In the genomic region with DNA sequence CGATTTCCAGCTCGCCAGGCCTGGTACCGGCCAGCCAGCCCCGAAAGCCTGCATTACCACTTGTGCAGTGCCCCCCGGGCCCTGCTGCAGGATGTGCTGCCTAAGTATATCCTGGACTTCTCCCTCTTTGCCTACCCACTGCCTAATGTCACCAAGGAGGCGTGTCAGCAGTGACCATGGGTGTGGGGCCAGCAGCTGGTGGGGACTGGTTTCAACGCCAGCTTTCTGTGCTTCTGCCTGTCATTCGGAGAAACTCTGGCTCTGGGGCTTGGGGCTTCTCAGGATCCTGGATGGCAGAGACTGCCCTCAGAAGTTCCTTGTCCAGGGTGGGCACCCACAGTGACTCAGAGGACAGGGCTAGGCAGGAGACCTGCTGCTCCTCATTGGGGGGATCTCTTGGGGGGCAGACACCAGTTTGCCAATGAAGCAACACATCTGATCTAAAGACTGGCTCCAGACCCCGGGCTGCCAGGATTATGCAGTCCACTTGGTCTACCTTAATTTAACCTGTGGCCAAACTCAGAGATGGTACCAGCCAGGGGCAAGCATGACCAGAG, we compare ENCODE assay signal across 9 cellular contexts. TPM values are rescaled to one million over a fixed set of nuclear protein-coding genes. Genes with fewer than 3 reads are reported as not detected.
DNase-seq lines count a peak whose midpoint lies in the region; ATAC-seq and TF ChIP-seq lines count a peak whose summit lies in the region.
"Had no signal": no experiment of that assay in that cellular context is flagged by ENCODE, and none has a peak within 500 bp of the region (broad histone marks: within the 10 kb centered on the region; RNA-seq: fewer than 3 reads in every experiment).

No MANE protein-coding gene starts in this region.

- no peak overlapping the region for H3K27ac Mint-ChIP-seq in Calu3 (ENCODE audit: unreplicated experiment)
- peak overlapping the region in 1 of 2 donors; percentile 57 for H3K27ac Mint-ChIP-seq in effector memory CD8-positive, alpha-beta T cell

- ATAC-seq in effector memory CD8-positive, alpha-beta T cell (replicated peaks) = no peak
- no peak for ATAC-seq in activated CD4-positive, CD25-positive, alpha-beta regulatory T cell treated with anti-CD3 and anti-CD28 coated beads, Interleukin-2, amount 50 U/mL, for 24 hours
- ATAC-seq in GM19397 (IDR thresholded peaks at IDR 0.05; ENCODE audit: unreplicated experiment) = no peak

- TF ChIP-seq POLR2A in ovary (IDR thresholded peaks at IDR 0.05) = no peak

- no peaks in the 10 kb centered on the region for H3K79me2 ChIP-seq in OCI-LY1 (ENCODE audit: insufficient read depth, low read length)

- 82 to 88% (median 85%) methylated on average over 9 of the region's 9 CpGs for WGBS in ovary, 3 donors

- H2AFZ ChIP-seq in OCI-LY1 (ENCODE audit: low read length) = no peak overlapping the region

- H3K27me3 ChIP-seq in OCI-LY1 (ENCODE audit: insufficient read depth, low read length) (no peaks in the 10 kb centered on the region; the same call in 1 of the 2 replicates), ovary (no peaks in the 10 kb centered on the region)

- H3K9me2 ChIP-seq in OCI-LY1 (ENCODE audit: low read depth, low read length) = no peaks in the 10 kb centered on the region

- TF ChIP-seq CTCF in Calu3 (IDR thresholded peaks at IDR 0.05; ENCODE audit: unreplicated experiment) (no peak), OCI-LY1 (IDR thresholded peaks at IDR 0.05; ENCODE audit: low read length) (no peak), ovary (IDR thresholded peaks at IDR 0.05) (no peak)

- H3K9me3 ChIP-seq in OCI-LY1 (ENCODE audit: low read length) = no peaks in the 10 kb centered on the region
- H3K9me3 ChIP-seq in ovary = no peaks in the 10 kb centered on the region

- no peaks in the 10 kb centered on the region for H3K9me3 Mint-ChIP-seq in Calu3 (ENCODE audit: low read depth, unreplicated experiment)
- no peaks in the 10 kb centered on the region for H3K9me3 Mint-ChIP-seq in effector memory CD8-positive, alpha-beta T cell

- no peaks in the 10 kb centered on the region for H3K36me3 ChIP-seq in OCI-LY1 (ENCODE audit: insufficient read depth, low read length)
- no peaks in the 10 kb centered on the region for H3K36me3 ChIP-seq in ovary

- peak overlapping the region; percentile 82 for H3K4me3 ChIP-seq in OCI-LY1 (ENCODE audit: low read depth, low read length, poor library complexity, severe bottlenecking)
- H3K4me3 ChIP-seq in ovary = peak overlapping the region; percentile 69

- peaks cover 8% of the 10 kb centered on the region; the same call in 1 of the 2 replicates for H3F3A ChIP-seq in OCI-LY1 (ENCODE audit: insufficient read depth, low read length)

- no peak overlapping the region for H3K27ac ChIP-seq in OCI-LY1 (ENCODE audit: low read depth, low read length, poor library complexity, severe bottlenecking)
- H3K27ac ChIP-seq in ovary = no peak overlapping the region
- H3K27ac ChIP-seq: SK-N-MC had no signal

- intact Hi-C loops in Calu3 (cut with micrococcal nuclease; ENCODE audit: unreplicated experiment) (no loop called here), ovary (cut with DNase I) (no loop called here)

- peaks cover 16% of the 10 kb centered on the region for H3K27me3 Mint-ChIP-seq in Calu3 (ENCODE audit: unreplicated experiment)
- H3K27me3 Mint-ChIP-seq in effector memory CD8-positive, alpha-beta T cell = no peaks in the 10 kb centered on the region

- BruUV-seq in Calu3 (replicated peaks; lab: Mats Ljungman, UMichigan) = no TSS peak

- peak overlapping the region; percentile 67 for H3K4me3 Mint-ChIP-seq in Calu3 (ENCODE audit: low read depth, unreplicated experiment)
- H3K4me3 Mint-ChIP-seq in effector memory CD8-positive, alpha-beta T cell = peak overlapping the region; percentile 84 to 88

- DNase-seq in Calu3 (no peak), ovary (no peak), cortex of kidney (lab: John Stamatoyannopoulos, UW) (no peak), NOMO-1 (lab: John Stamatoyannopoulos, UW; ENCODE audit: unreplicated experiment in 2 of 2) (no peak)
- DNase-seq in effector memory CD8-positive, alpha-beta T cell = no peak

- peaks cover 1% of the 10 kb centered on the region for H3K4me1 Mint-ChIP-seq in Calu3 (ENCODE audit: low read depth, unreplicated experiment)
- H3K4me1 Mint-ChIP-seq in effector memory CD8-positive, alpha-beta T cell (ENCODE audit: low read depth in 2 of 2) = peaks cover 12 to 17% of the 10 kb centered on the region in 2 donors

- H3K36me3 Mint-ChIP-seq in Calu3 (ENCODE audit: insufficient read depth, unreplicated experiment) = no peaks in the 10 kb centered on the region
- H3K36me3 Mint-ChIP-seq in effector memory CD8-positive, alpha-beta T cell (ENCODE audit: insufficient read depth) = peaks cover 11% of the 10 kb centered on the region

- H3K4me2 ChIP-seq in OCI-LY1 (ENCODE audit: low read length) = peak overlapping the region; percentile 100

- H3K4me1 ChIP-seq in OCI-LY1 (ENCODE audit: insufficient read depth, low read length, severe bottlenecking) (peaks cover 18% of the 10 kb centered on the region), ovary (ENCODE audit: insufficient read depth) (peaks cover 6% of the 10 kb centered on the region)

- CTCF ChIA-PET in Calu3 (lab: Charles Lee) = no interaction called here

- H4K20me1 ChIP-seq in OCI-LY1 (ENCODE audit: insufficient read depth, low read length) = no peaks in the 10 kb centered on the region

- H3K9ac ChIP-seq in OCI-LY1 (ENCODE audit: low read length) = peak overlapping the region; percentile 77; the same call in 1 of the 2 replicates

- TF ChIP-seq EP300 in ovary (IDR thresholded peaks at IDR 0.05) = no peak

RNA-seq across cellular contexts. Expression of a gene that starts 1.5 kb away (rescaled TPM):
- total RNA-seq in Calu3 (2022) = 8.7 and 11.5 TPM in 2 replicates
- total RNA-seq in ovary = 10 to 100 TPM in 6 of 7 donors, 1 to 10 TPM in 1; 8.2 to 28.3 (median 23.8) TPM
- polyA plus RNA-seq in ovary = 10 to 100 TPM; 19.9 to 25.8 TPM

RNA-seq across cellular contexts. Expression of a gene that starts 31.5 kb away (rescaled TPM):
- total RNA-seq in Calu3 (2022) (15.6 and 17.2 TPM in 2 replicates), ovary (10 to 100 TPM; 16.0 to 67.3 (median 45.7) TPM)
- polyA plus RNA-seq in ovary = 10 to 100 TPM; 14.8 to 21.2 TPM
